15 cellular contexts compared by ENCODE assay signal in genomic region chr12:54591001-54591591, GRCh38. TPM values are rescaled to one million over a fixed set of nuclear protein-coding genes. Genes with fewer than 3 reads are reported as not detected.
DNase-seq lines count a peak whose midpoint lies in the region; ATAC-seq, FAIRE-seq and TF ChIP-seq lines count a peak whose summit lies in the region.
"Had no signal": no experiment of that assay in that cellular context is flagged by ENCODE, and none has a peak within 500 bp of the region (broad histone marks: within the 10 kb centered on the region; RNA-seq: fewer than 3 reads in every experiment).

No MANE protein-coding gene starts in this region.

- H3K4me1 ChIP-seq in IMR-90 (ENCODE audit: control insufficient read depth, insufficient read depth, low read length) = no peaks in the 10 kb centered on the region
- H3K4me1 ChIP-seq in skeletal muscle tissue (ENCODE audit: control insufficient read depth in 3 of 3, insufficient read depth in 3 of 3, low read length in 3 of 3) = peaks cover 25 to 53% (median 33%) of the 10 kb centered on the region in 3 donors

- dilution Hi-C loops in IMR-90 (cut with HindIII; ENCODE audit: low sequenced_read_pairs, unreplicated experiment) = no loop called here

- no peak overlapping the region for H2BK20ac ChIP-seq in IMR-90 (ENCODE audit: low read depth, low read length)

- H3K27ac ChIP-seq in IMR-90 (ENCODE audit: insufficient read depth, low read length) (no peak overlapping the region), skeletal muscle tissue (ENCODE audit: low read depth, low read length) (peak overlapping the region; percentile 48)

- H2AFZ ChIP-seq in IMR-90 (replicated peaks; ENCODE audit: low read length, poor library complexity) = no peak overlapping the region

- POLR2A ChIA-PET in IMR-90 (lab: Charles Lee; ENCODE audit: unreplicated experiment) = no interaction called here
- POLR2A ChIA-PET in activated CD4-positive, alpha-beta T cell treated with anti-CD3 and anti-CD28 coated beads, Interleukin-2, amount 10 ng/mL, durations not matched to agents 7 days and 5 days (lab: Charles Lee) = no interaction called here

- TF ChIP-seq POLR2A in IMR-90 (IDR thresholded peaks at IDR 0.05; ENCODE audit: low read depth, low read length) = no peak

- H3K4me3 ChIP-seq in IMR-90 (ENCODE audit: insufficient read depth, low read depth, low read length) (no peak overlapping the region), bronchial epithelial cell (ENCODE audit: low read depth, low read length) (no peak overlapping the region), skeletal muscle tissue (ENCODE audit: low read length in 3 of 3) (no peak overlapping the region)

- no peaks in the 10 kb centered on the region for H3K79me1 ChIP-seq in IMR-90 (ENCODE audit: low read depth in 1 of 2, low read length in 2 of 2)

- H2AK5ac ChIP-seq in IMR-90 (ENCODE audit: low read depth, low read length) = no peak overlapping the region

- in situ Hi-C loops in IMR-90 (cut with MboI; ENCODE audit: low sequenced_read_pairs) = no loop called here

- intact Hi-C loops in IMR-90 (cut with micrococcal nuclease) = no loop called here

- H3K36me3 Mint-ChIP-seq in activated CD4-positive, alpha-beta T cell treated with anti-CD3 and anti-CD28 coated beads, Interleukin-2, amount 10 ng/mL, durations not matched to agents 7 days and 5 days (ENCODE audit: low read depth) = no peaks in the 10 kb centered on the region
- H3K36me3 Mint-ChIP-seq: activated naive CD4-positive, alpha-beta T cell treated with anti-CD3 and anti-CD28 coated beads, Interleukin-2, amount 10 ng/mL, durations not matched to agents 7 days and 5 days had no signal

- no peaks in the 10 kb centered on the region for H3K9me3 Mint-ChIP-seq in activated CD4-positive, alpha-beta T cell treated with anti-CD3 and anti-CD28 coated beads, Interleukin-2, amount 10 ng/mL, durations not matched to agents 7 days and 5 days
- H3K9me3 Mint-ChIP-seq: activated naive CD4-positive, alpha-beta T cell treated with anti-CD3 and anti-CD28 coated beads, Interleukin-2, amount 10 ng/mL, durations not matched to agents 7 days and 5 days had no signal

- no peaks in the 10 kb centered on the region for H3K9me1 ChIP-seq in IMR-90 (ENCODE audit: insufficient read depth, low read length)

- H4K91ac ChIP-seq in IMR-90 (ENCODE audit: insufficient read depth, low read depth, low read length) = no peak overlapping the region

- FAIRE-seq in bronchial epithelial cell (lab: Jason Lieb, UNC) (no peak), urothelium cell line (lab: Jason Lieb, UNC) (no peak)

- no peak overlapping the region for H3K9ac ChIP-seq in IMR-90 (ENCODE audit: low read depth, low read length)
- peak overlapping the region in 1 of 3 donors; percentile 40 for H3K9ac ChIP-seq in skeletal muscle tissue (ENCODE audit: low read depth in 1 of 3, low read length in 3 of 3)

- no peak overlapping the region for H4K5ac ChIP-seq in IMR-90 (ENCODE audit: low read depth, low read length)

- no peaks in the 10 kb centered on the region for H4K20me1 ChIP-seq in IMR-90 (ENCODE audit: insufficient read depth, low read length)

- H3K56ac ChIP-seq in IMR-90 (ENCODE audit: extremely low read depth, insufficient read depth, low read length) = no peak overlapping the region

- H2AK9ac ChIP-seq in IMR-90 (replicated peaks; ENCODE audit: low read depth, low read length, poor library complexity) = no peak overlapping the region

- no TSS peak for BruUV-seq in IMR-90 (replicated peaks; lab: Mats Ljungman, UMichigan)

- no peak overlapping the region for H3K18ac ChIP-seq in IMR-90 (ENCODE audit: low read depth, low read length)

- H3K27me3 ChIP-seq in IMR-90 (ENCODE audit: control insufficient read depth, insufficient read depth, low read length) (peaks cover 62% of the 10 kb centered on the region), bronchial epithelial cell (ENCODE audit: control insufficient read depth, insufficient read depth, low read length) (peaks cover 37% of the 10 kb centered on the region), skeletal muscle tissue (ENCODE audit: control insufficient read depth in 3 of 3, insufficient read depth in 3 of 3, low read length in 3 of 3) (peaks cover 0 to 6% (median 3%) of the 10 kb centered on the region in 3 donors)

- H2BK120ac ChIP-seq in IMR-90 (ENCODE audit: low read depth, low read length) = no peak overlapping the region

- H3K27me3 Mint-ChIP-seq in activated CD4-positive, alpha-beta T cell treated with anti-CD3 and anti-CD28 coated beads, Interleukin-2, amount 10 ng/mL, durations not matched to agents 7 days and 5 days = peaks cover 48% of the 10 kb centered on the region

- TF ChIP-seq RAD21 in IMR-90 (IDR thresholded peaks at IDR 0.05; ENCODE audit: low read length) = no peak

- H4K8ac ChIP-seq in IMR-90 (ENCODE audit: low read depth in 2 of 2, low read length in 2 of 2) = no peak overlapping the region

- TF ChIP-seq CTCF in IMR-90 (conservative IDR thresholded peaks at IDR 0.05; ENCODE audit: low read depth, low read length) (no peak), bronchial epithelial cell (IDR thresholded peaks at IDR 0.05; ENCODE audit: insufficient read depth, low read length, severe bottlenecking) (no peak)

- DNase-seq in IMR-90 = peak; percentile 10
- peak; percentile 2 for DNase-seq in bronchial epithelial cell (ENCODE audit: low read depth)
- peak; percentile 14 for DNase-seq in kidney glomerular epithelial cell (lab: John Stamatoyannopoulos, UW)
- no peak for DNase-seq in activated CD4-positive, alpha-beta T cell treated with anti-CD3 and anti-CD28 coated beads, Interleukin-2, amount 10 ng/mL, durations not matched to agents 7 days and 5 days
- no peak for DNase-seq in iPS-NIHi7 (ENCODE audit: extremely low spot score)
- DNase-seq in urothelium cell line (ENCODE audit: low spot score) = no peak
- no peak for DNase-seq in midbrain (lab: John Stamatoyannopoulos, UW)
- DNase-seq: activated naive CD4-positive, alpha-beta T cell treated with anti-CD3 and anti-CD28 coated beads, Interleukin-2, amount 10 ng/mL, durations not matched to agents 7 days and 5 days; Kasumi-1; NCI-H2081 treated with DMSO at 0.1 percent for 48 hours; stimulated activated naive CD4-positive, alpha-beta T cell had no signal

- no peak for ATAC-seq in IMR-90 (ENCODE audit: low read depth)

- no peak overlapping the region for H3K4ac ChIP-seq in IMR-90 (ENCODE audit: low read depth, low read length)

- H3K36me3 ChIP-seq in IMR-90 (ENCODE audit: control insufficient read depth, insufficient read depth, low read length) = no peaks in the 10 kb centered on the region
- H3K36me3 ChIP-seq in bronchial epithelial cell (ENCODE audit: control insufficient read depth, insufficient read depth, low read length) = no peaks in the 10 kb centered on the region
- no peaks in the 10 kb centered on the region for H3K36me3 ChIP-seq in skeletal muscle tissue (ENCODE audit: control insufficient read depth in 3 of 3, insufficient read depth in 3 of 3, low read length in 3 of 3)

- no peak overlapping the region for H3K4me2 ChIP-seq in IMR-90 (ENCODE audit: low read depth, low read length)

- H3K4me1 Mint-ChIP-seq in activated CD4-positive, alpha-beta T cell treated with anti-CD3 and anti-CD28 coated beads, Interleukin-2, amount 10 ng/mL, durations not matched to agents 7 days and 5 days = peaks cover 7% of the 10 kb centered on the region

- no peak overlapping the region for H3K4me3 Mint-ChIP-seq in activated CD4-positive, alpha-beta T cell treated with anti-CD3 and anti-CD28 coated beads, Interleukin-2, amount 10 ng/mL, durations not matched to agents 7 days and 5 days
- H3K4me3 Mint-ChIP-seq: activated naive CD4-positive, alpha-beta T cell treated with anti-CD3 and anti-CD28 coated beads, Interleukin-2, amount 10 ng/mL, durations not matched to agents 7 days and 5 days; CD14-positive monocyte had no signal

- no peaks in the 10 kb centered on the region for H3K9me3 ChIP-seq in IMR-90 (ENCODE audit: control insufficient read depth, insufficient read depth, low read length)
- no peaks in the 10 kb centered on the region for H3K9me3 ChIP-seq in skeletal muscle tissue (ENCODE audit: control insufficient read depth in 3 of 3, low read length in 3 of 3)

- no peak overlapping the region for H2BK5ac ChIP-seq in IMR-90 (ENCODE audit: low read depth, low read length, poor library complexity, severe bottlenecking)

- H3K27ac Mint-ChIP-seq in activated CD4-positive, alpha-beta T cell treated with anti-CD3 and anti-CD28 coated beads, Interleukin-2, amount 10 ng/mL, durations not matched to agents 7 days and 5 days = no peak overlapping the region
- H3K27ac Mint-ChIP-seq: activated naive CD4-positive, alpha-beta T cell treated with anti-CD3 and anti-CD28 coated beads, Interleukin-2, amount 10 ng/mL, durations not matched to agents 7 days and 5 days; CD14-positive monocyte had no signal

- no peak overlapping the region for H2BK15ac ChIP-seq in IMR-90 (ENCODE audit: low read depth, low read length)

- 0% methylated on average over 1 of the region's 7 CpGs; no CpG with 5 or more reads in 1 of the 2 experiments for WGBS in IMR-90 (ENCODE audit: extremely low coverage in 2 of 2, insufficient read length in 1 of 2), 2 experiments

- CTCF ChIA-PET in IMR-90 (lab: Yijun Ruan, JAX) = no interaction called here
- CTCF ChIA-PET in activated CD4-positive, alpha-beta T cell treated with anti-CD3 and anti-CD28 coated beads, Interleukin-2, amount 10 ng/mL, durations not matched to agents 7 days and 5 days (lab: Charles Lee) = no interaction called here

- H3K23ac ChIP-seq in IMR-90 (ENCODE audit: low read depth, low read length) = no peak overlapping the region

- no peak overlapping the region for H3K14ac ChIP-seq in IMR-90 (replicated peaks; ENCODE audit: low read depth, low read length)

RNA-seq across cellular contexts. Expression of gene PPP1R1A, which starts 2.6 kb away (rescaled TPM):
- total RNA-seq in IMR-90 (2012; rRNA removed) (not detected in 2 replicates), bronchial epithelial cell (not detected in 2 replicates), skeletal muscle tissue (6.8 TPM)
- not detected in 2 replicates for polyA plus RNA-seq in IMR-90 (2012; rRNA removed)
- not detected in 2 replicates for polyA plus RNA-seq in IMR-90 (2012; cell fraction: cytosol; rRNA removed)
- not detected in 2 replicates for polyA plus RNA-seq in IMR-90 (2012; cell fraction: nucleus; rRNA removed; ENCODE audit: low replicate concordance)
- total RNA-seq in activated CD4-positive, alpha-beta T cell treated with anti-CD3 and anti-CD28 coated beads, Interleukin-2, amount 10 ng/mL, durations not matched to agents 7 days and 5 days = not detected
- total RNA-seq: SK-MEL-5 had no signal
- polyA plus RNA-seq: CD14-positive monocyte had no signal

RNA-seq across cellular contexts. Expression of gene PDE1B, which starts 41.7 kb away (rescaled TPM):
- total RNA-seq in IMR-90 (2012; rRNA removed) = not detected in 2 replicates
- polyA plus RNA-seq in IMR-90 (2012; rRNA removed) = not detected in 2 replicates
- polyA plus RNA-seq in IMR-90 (2012; cell fraction: cytosol; rRNA removed) = not detected in 2 replicates
- 0.03 TPM in 1 of 2 replicates, not detected in the other for polyA plus RNA-seq in IMR-90 (2012; cell fraction: nucleus; rRNA removed; ENCODE audit: low replicate concordance)
- not detected in 2 replicates for total RNA-seq in bronchial epithelial cell
- total RNA-seq in skeletal muscle tissue = 4.2 TPM
- total RNA-seq in activated CD4-positive, alpha-beta T cell treated with anti-CD3 and anti-CD28 coated beads, Interleukin-2, amount 10 ng/mL, durations not matched to agents 7 days and 5 days = 10 to 100 TPM; 21.4 to 21.7 TPM

RNA-seq across cellular contexts. Expression of gene LACRT, which starts 43.6 kb away (rescaled TPM):
- total RNA-seq in IMR-90 (2012; rRNA removed) = not detected in 2 replicates
- polyA plus RNA-seq in IMR-90 (2012; rRNA removed) = not detected in 2 replicates
- not detected in 2 replicates for polyA plus RNA-seq in IMR-90 (2012; cell fraction: cytosol; rRNA removed)
- not detected in 2 replicates for polyA plus RNA-seq in IMR-90 (2012; cell fraction: nucleus; rRNA removed; ENCODE audit: low replicate concordance)
- total RNA-seq in bronchial epithelial cell = not detected in 2 replicates
- not detected for total RNA-seq in skeletal muscle tissue
- not detected for total RNA-seq in activated CD4-positive, alpha-beta T cell treated with anti-CD3 and anti-CD28 coated beads, Interleukin-2, amount 10 ng/mL, durations not matched to agents 7 days and 5 days
- total RNA-seq: epithelial cell of proximal tubule, SK-MEL-5 had no signal
- polyA plus RNA-seq: CD14-positive monocyte had no signal

RNA-seq across cellular contexts. Expression of gene DCD, which starts 57.1 kb away (rescaled TPM):
- total RNA-seq in IMR-90 (2012; rRNA removed) = not detected in 2 replicates
- polyA plus RNA-seq in IMR-90 (2012; rRNA removed) = not detected in 2 replicates
- polyA plus RNA-seq in IMR-90 (2012; cell fraction: cytosol; rRNA removed) = not detected in 2 replicates
- polyA plus RNA-seq in IMR-90 (2012; cell fraction: nucleus; rRNA removed; ENCODE audit: low replicate concordance) = not detected in 2 replicates
- total RNA-seq in bronchial epithelial cell = not detected in 2 replicates
- total RNA-seq in skeletal muscle tissue = not detected
- not detected for total RNA-seq in activated CD4-positive, alpha-beta T cell treated with anti-CD3 and anti-CD28 coated beads, Interleukin-2, amount 10 ng/mL, durations not matched to agents 7 days and 5 days
- total RNA-seq: epithelial cell of proximal tubule, SK-MEL-5 had no signal
- polyA plus RNA-seq: CD14-positive monocyte had no signal

Comparison
In these comparisons a context has a peak if more than half of its experiments do, and no peak if none do; other contexts are left out.
1. DNase-seq: peak in IMR-90 (single experiment), bronchial epithelial cell (single experiment) and kidney glomerular epithelial cell (single experiment); none in activated CD4-positive, alpha-beta T cell treated with anti-CD3 and anti-CD28 coated beads, Interleukin-2, amount 10 ng/mL, durations not matched to agents 7 days and 5 days (single experiment), iPS-NIHi7 (single experiment), urothelium cell line (single experiment) and midbrain (single experiment).